In the genomic region with DNA sequence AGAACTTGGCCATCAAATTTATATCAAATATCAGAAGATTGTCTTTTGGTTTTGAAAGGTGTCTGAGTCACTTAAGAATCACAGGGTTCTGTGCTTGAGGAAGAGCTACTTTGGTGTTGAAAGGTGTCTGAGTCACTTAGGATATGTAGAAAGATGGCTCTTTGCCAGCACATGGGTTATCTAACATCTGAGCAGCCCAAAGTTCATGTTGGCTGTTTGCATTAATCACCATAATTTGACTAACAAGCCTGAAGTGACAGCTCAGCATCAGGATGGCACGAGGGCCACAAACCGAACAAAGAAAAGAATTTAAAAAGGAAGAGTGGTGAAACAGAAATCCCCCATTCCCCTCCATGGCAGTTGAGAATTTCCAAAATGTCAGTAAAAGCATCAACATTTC, we compare ENCODE assay signal across 8 cellular contexts.
A peak's percentile ranks its signal among the peaks of the same experiment; 100 is the strongest.
DNase-seq lines count a peak whose midpoint lies in the region; ATAC-seq lines count a peak whose summit lies in the region.

No MANE protein-coding gene starts in this region.

- peak; percentile 9 to 22 for DNase-seq in AML-193 (lab: John Stamatoyannopoulos, UW)
- peak; percentile 90 for DNase-seq in HCEC 1CT
- DNase-seq in activated CD4-positive, alpha-beta T cell treated with anti-CD3 and anti-CD28 coated beads, Interleukin-2, amount 50 U/mL, for 48 hours: peak; percentile 13 to 33
- peak in 26 of 42 donors; percentile 7 to 69 (median 28) for DNase-seq in head of caudate nucleus
- no peak for DNase-seq in NCI-H128 (lab: John Stamatoyannopoulos, UW; ENCODE audit: unreplicated experiment)
- no peak for DNase-seq in left ventricle myocardium superior

- ATAC-seq in HG03354 (IDR thresholded peaks at IDR 0.05; ENCODE audit: poor library complexity, severe bottlenecking, unreplicated experiment) (no peak), HG03520 (IDR thresholded peaks at IDR 0.05; ENCODE audit: unreplicated experiment) (no peak), left ventricle myocardium superior (no peak)

- intact Hi-C loops in head of caudate nucleus (cut with DNase I): no loop called here
- intact Hi-C loops in left ventricle myocardium superior (cut with micrococcal nuclease): no loop called here

Comparison
In these comparisons a context has a peak if more than half of its experiments do, and no peak if none do; other contexts are left out.
1. DNase-seq: peak in AML-193 (2 of 2), HCEC 1CT (single experiment), activated CD4-positive, alpha-beta T cell treated with anti-CD3 and anti-CD28 coated beads, Interleukin-2, amount 50 U/mL, for 48 hours (2 of 2) and head of caudate nucleus (26 of 42); none in NCI-H128 (single experiment) and left ventricle myocardium superior (single experiment).